ENCODE assay signal across 1 cellular context in the genomic region with DNA sequence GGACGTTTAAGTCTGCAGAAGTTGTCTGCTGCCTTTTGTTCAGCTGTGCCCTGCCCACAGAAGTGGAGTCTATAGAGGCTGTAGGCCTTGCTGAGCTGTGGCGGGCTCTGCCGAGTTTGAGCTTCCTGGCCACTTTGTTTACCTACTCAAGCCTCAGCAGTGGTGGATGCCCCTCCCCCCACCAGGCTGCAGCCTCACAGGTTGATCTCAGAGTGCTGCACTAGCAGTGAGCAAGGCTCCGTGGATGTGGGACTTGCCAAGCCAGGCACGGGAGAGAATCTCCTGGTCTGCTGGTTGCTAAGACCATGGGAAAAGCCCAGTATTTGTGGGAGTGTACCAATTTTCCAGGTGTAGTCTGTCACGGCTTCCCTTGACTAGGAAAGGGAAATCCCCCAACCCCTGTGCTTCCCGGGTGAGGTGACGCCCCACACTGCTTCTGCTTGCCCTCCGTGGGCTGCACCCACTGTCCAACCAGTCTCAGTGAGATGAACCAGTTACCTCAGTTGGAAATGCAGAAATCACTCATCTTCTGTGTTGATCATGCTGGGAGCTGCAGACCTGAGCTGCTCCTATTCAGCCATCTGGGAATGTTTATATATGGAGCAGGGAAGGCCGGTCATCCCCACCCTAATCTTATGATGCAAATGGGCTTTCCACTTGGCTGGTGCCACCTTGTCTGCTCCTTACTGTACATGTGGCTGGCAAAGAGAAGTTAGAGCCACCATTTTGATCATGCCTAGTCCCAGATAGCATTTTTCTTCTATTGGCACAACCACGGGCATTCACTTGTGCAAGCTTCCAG.
TF ChIP-seq lines count a peak whose summit lies in the region.

No MANE protein-coding gene starts in this region.

TF ChIP-seq in WTC11, 78 proteins besides CTCF, POLR2A, EP300 and RAD21 (continued from another document and continues in another):
- TF ChIP-seq, protein P1, sequence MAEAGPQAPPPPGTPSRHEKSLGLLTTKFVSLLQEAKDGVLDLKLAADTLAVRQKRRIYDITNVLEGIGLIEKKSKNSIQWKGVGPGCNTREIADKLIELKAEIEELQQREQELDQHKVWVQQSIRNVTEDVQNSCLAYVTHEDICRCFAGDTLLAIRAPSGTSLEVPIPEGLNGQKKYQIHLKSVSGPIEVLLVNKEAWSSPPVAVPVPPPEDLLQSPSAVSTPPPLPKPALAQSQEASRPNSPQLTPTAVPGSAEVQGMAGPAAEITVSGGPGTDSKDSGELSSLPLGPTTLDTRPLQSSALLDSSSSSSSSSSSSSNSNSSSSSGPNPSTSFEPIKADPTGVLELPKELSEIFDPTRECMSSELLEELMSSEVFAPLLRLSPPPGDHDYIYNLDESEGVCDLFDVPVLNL (CRISPR knock-in tag; IDR thresholded peaks at IDR 0.05; ENCODE audit: borderline replicate concordance, low read depth): no peak
- TF ChIP-seq TEAD4 (CRISPR knock-in tag; IDR thresholded peaks at IDR 0.05) (no peak), EMX1 (CRISPR knock-in tag; IDR thresholded peaks at IDR 0.05) (no peak), CBFB (CRISPR knock-in tag; IDR thresholded peaks at IDR 0.05; ENCODE audit: low read depth) (0 out of 2 replicates have a peak, but pooled peaks have one; percentile 38), JUN (CRISPR knock-in tag; IDR thresholded peaks at IDR 0.05) (no peak), ZNF396 (CRISPR knock-in tag; IDR thresholded peaks at IDR 0.05; ENCODE audit: borderline replicate concordance) (no peak), NFATC4 (CRISPR knock-in tag; IDR thresholded peaks at IDR 0.05) (no peak), CREB1 (CRISPR knock-in tag; IDR thresholded peaks at IDR 0.05) (no peak), RELA (CRISPR knock-in tag; IDR thresholded peaks at IDR 0.05; ENCODE audit: borderline replicate concordance) (no peak), SMAD3 (CRISPR knock-in tag; IDR thresholded peaks at IDR 0.05; ENCODE audit: borderline replicate concordance) (no peak), NFYB (CRISPR knock-in tag; conservative IDR thresholded peaks at IDR 0.05; ENCODE audit: low read depth) (no peak)
- TF ChIP-seq, protein P2, sequence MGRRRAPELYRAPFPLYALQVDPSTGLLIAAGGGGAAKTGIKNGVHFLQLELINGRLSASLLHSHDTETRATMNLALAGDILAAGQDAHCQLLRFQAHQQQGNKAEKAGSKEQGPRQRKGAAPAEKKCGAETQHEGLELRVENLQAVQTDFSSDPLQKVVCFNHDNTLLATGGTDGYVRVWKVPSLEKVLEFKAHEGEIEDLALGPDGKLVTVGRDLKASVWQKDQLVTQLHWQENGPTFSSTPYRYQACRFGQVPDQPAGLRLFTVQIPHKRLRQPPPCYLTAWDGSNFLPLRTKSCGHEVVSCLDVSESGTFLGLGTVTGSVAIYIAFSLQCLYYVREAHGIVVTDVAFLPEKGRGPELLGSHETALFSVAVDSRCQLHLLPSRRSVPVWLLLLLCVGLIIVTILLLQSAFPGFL (CRISPR knock-in tag; IDR thresholded peaks at IDR 0.05; ENCODE audit: borderline replicate concordance): no peak
- TF ChIP-seq, protein P3, sequence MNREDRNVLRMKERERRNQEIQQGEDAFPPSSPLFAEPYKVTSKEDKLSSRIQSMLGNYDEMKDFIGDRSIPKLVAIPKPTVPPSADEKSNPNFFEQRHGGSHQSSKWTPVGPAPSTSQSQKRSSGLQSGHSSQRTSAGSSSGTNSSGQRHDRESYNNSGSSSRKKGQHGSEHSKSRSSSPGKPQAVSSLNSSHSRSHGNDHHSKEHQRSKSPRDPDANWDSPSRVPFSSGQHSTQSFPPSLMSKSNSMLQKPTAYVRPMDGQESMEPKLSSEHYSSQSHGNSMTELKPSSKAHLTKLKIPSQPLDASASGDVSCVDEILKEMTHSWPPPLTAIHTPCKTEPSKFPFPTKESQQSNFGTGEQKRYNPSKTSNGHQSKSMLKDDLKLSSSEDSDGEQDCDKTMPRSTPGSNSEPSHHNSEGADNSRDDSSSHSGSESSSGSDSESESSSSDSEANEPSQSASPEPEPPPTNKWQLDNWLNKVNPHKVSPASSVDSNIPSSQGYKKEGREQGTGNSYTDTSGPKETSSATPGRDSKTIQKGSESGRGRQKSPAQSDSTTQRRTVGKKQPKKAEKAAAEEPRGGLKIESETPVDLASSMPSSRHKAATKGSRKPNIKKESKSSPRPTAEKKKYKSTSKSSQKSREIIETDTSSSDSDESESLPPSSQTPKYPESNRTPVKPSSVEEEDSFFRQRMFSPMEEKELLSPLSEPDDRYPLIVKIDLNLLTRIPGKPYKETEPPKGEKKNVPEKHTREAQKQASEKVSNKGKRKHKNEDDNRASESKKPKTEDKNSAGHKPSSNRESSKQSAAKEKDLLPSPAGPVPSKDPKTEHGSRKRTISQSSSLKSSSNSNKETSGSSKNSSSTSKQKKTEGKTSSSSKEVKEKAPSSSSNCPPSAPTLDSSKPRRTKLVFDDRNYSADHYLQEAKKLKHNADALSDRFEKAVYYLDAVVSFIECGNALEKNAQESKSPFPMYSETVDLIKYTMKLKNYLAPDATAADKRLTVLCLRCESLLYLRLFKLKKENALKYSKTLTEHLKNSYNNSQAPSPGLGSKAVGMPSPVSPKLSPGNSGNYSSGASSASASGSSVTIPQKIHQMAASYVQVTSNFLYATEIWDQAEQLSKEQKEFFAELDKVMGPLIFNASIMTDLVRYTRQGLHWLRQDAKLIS (CRISPR knock-in tag; IDR thresholded peaks at IDR 0.05; ENCODE audit: borderline replicate concordance): 0 out of 2 replicates have a peak, but pooled peaks have one; percentile 76
- TF ChIP-seq, protein P4, sequence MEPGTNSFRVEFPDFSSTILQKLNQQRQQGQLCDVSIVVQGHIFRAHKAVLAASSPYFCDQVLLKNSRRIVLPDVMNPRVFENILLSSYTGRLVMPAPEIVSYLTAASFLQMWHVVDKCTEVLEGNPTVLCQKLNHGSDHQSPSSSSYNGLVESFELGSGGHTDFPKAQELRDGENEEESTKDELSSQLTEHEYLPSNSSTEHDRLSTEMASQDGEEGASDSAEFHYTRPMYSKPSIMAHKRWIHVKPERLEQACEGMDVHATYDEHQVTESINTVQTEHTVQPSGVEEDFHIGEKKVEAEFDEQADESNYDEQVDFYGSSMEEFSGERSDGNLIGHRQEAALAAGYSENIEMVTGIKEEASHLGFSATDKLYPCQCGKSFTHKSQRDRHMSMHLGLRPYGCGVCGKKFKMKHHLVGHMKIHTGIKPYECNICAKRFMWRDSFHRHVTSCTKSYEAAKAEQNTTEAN (CRISPR knock-in tag; IDR thresholded peaks at IDR 0.05): no peak
- TF ChIP-seq, protein P5, sequence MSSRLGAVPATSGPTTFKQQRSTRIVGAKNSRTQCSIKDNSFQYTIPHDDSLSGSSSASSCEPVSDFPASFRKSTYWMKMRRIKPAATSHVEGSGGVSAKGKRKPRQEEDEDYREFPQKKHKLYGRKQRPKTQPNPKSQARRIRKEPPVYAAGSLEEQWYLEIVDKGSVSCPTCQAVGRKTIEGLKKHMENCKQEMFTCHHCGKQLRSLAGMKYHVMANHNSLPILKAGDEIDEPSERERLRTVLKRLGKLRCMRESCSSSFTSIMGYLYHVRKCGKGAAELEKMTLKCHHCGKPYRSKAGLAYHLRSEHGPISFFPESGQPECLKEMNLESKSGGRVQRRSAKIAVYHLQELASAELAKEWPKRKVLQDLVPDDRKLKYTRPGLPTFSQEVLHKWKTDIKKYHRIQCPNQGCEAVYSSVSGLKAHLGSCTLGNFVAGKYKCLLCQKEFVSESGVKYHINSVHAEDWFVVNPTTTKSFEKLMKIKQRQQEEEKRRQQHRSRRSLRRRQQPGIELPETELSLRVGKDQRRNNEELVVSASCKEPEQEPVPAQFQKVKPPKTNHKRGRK (CRISPR knock-in tag; IDR thresholded peaks at IDR 0.05; ENCODE audit: borderline replicate concordance): no peak
- TF ChIP-seq, protein P6, sequence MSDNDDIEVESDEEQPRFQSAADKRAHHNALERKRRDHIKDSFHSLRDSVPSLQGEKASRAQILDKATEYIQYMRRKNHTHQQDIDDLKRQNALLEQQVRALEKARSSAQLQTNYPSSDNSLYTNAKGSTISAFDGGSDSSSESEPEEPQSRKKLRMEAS (CRISPR knock-in tag; IDR thresholded peaks at IDR 0.05): peak; percentile 64; the same call in 1 of the 2 replicates
- TF ChIP-seq, protein P7, sequence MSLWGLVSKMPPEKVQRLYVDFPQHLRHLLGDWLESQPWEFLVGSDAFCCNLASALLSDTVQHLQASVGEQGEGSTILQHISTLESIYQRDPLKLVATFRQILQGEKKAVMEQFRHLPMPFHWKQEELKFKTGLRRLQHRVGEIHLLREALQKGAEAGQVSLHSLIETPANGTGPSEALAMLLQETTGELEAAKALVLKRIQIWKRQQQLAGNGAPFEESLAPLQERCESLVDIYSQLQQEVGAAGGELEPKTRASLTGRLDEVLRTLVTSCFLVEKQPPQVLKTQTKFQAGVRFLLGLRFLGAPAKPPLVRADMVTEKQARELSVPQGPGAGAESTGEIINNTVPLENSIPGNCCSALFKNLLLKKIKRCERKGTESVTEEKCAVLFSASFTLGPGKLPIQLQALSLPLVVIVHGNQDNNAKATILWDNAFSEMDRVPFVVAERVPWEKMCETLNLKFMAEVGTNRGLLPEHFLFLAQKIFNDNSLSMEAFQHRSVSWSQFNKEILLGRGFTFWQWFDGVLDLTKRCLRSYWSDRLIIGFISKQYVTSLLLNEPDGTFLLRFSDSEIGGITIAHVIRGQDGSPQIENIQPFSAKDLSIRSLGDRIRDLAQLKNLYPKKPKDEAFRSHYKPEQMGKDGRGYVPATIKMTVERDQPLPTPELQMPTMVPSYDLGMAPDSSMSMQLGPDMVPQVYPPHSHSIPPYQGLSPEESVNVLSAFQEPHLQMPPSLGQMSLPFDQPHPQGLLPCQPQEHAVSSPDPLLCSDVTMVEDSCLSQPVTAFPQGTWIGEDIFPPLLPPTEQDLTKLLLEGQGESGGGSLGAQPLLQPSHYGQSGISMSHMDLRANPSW (CRISPR knock-in tag; conservative IDR thresholded peaks at IDR 0.05; ENCODE audit: low read depth): 0 out of 2 replicates have a peak, but pooled peaks have one; percentile 22
- TF ChIP-seq, protein P8, sequence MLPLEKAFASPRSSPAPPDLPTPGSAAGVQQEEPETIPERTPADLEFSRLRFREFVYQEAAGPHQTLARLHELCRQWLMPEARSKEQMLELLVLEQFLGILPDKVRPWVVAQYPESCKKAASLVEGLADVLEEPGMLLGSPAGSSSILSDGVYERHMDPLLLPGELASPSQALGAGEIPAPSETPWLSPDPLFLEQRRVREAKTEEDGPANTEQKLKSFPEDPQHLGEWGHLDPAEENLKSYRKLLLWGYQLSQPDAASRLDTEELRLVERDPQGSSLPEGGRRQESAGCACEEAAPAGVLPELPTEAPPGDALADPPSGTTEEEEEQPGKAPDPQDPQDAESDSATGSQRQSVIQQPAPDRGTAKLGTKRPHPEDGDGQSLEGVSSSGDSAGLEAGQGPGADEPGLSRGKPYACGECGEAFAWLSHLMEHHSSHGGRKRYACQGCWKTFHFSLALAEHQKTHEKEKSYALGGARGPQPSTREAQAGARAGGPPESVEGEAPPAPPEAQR (CRISPR knock-in tag; IDR thresholded peaks at IDR 0.05): no peak
- TF ChIP-seq, protein P9, sequence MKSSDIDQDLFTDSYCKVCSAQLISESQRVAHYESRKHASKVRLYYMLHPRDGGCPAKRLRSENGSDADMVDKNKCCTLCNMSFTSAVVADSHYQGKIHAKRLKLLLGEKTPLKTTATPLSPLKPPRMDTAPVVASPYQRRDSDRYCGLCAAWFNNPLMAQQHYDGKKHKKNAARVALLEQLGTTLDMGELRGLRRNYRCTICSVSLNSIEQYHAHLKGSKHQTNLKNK (CRISPR knock-in tag; IDR thresholded peaks at IDR 0.05): no peak
- TF ChIP-seq, protein P10, sequence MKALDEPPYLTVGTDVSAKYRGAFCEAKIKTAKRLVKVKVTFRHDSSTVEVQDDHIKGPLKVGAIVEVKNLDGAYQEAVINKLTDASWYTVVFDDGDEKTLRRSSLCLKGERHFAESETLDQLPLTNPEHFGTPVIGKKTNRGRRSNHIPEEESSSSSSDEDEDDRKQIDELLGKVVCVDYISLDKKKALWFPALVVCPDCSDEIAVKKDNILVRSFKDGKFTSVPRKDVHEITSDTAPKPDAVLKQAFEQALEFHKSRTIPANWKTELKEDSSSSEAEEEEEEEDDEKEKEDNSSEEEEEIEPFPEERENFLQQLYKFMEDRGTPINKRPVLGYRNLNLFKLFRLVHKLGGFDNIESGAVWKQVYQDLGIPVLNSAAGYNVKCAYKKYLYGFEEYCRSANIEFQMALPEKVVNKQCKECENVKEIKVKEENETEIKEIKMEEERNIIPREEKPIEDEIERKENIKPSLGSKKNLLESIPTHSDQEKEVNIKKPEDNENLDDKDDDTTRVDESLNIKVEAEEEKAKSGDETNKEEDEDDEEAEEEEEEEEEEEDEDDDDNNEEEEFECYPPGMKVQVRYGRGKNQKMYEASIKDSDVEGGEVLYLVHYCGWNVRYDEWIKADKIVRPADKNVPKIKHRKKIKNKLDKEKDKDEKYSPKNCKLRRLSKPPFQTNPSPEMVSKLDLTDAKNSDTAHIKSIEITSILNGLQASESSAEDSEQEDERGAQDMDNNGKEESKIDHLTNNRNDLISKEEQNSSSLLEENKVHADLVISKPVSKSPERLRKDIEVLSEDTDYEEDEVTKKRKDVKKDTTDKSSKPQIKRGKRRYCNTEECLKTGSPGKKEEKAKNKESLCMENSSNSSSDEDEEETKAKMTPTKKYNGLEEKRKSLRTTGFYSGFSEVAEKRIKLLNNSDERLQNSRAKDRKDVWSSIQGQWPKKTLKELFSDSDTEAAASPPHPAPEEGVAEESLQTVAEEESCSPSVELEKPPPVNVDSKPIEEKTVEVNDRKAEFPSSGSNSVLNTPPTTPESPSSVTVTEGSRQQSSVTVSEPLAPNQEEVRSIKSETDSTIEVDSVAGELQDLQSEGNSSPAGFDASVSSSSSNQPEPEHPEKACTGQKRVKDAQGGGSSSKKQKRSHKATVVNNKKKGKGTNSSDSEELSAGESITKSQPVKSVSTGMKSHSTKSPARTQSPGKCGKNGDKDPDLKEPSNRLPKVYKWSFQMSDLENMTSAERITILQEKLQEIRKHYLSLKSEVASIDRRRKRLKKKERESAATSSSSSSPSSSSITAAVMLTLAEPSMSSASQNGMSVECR (CRISPR knock-in tag; IDR thresholded peaks at IDR 0.05; ENCODE audit: borderline replicate concordance): 0 out of 2 replicates have a peak, but pooled peaks have one; percentile 57
- TF ChIP-seq, protein P11, sequence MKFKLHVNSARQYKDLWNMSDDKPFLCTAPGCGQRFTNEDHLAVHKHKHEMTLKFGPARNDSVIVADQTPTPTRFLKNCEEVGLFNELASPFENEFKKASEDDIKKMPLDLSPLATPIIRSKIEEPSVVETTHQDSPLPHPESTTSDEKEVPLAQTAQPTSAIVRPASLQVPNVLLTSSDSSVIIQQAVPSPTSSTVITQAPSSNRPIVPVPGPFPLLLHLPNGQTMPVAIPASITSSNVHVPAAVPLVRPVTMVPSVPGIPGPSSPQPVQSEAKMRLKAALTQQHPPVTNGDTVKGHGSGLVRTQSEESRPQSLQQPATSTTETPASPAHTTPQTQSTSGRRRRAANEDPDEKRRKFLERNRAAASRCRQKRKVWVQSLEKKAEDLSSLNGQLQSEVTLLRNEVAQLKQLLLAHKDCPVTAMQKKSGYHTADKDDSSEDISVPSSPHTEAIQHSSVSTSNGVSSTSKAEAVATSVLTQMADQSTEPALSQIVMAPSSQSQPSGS (CRISPR knock-in tag; IDR thresholded peaks at IDR 0.05; ENCODE audit: borderline replicate concordance, low read depth): no peak
- TF ChIP-seq, protein P12, sequence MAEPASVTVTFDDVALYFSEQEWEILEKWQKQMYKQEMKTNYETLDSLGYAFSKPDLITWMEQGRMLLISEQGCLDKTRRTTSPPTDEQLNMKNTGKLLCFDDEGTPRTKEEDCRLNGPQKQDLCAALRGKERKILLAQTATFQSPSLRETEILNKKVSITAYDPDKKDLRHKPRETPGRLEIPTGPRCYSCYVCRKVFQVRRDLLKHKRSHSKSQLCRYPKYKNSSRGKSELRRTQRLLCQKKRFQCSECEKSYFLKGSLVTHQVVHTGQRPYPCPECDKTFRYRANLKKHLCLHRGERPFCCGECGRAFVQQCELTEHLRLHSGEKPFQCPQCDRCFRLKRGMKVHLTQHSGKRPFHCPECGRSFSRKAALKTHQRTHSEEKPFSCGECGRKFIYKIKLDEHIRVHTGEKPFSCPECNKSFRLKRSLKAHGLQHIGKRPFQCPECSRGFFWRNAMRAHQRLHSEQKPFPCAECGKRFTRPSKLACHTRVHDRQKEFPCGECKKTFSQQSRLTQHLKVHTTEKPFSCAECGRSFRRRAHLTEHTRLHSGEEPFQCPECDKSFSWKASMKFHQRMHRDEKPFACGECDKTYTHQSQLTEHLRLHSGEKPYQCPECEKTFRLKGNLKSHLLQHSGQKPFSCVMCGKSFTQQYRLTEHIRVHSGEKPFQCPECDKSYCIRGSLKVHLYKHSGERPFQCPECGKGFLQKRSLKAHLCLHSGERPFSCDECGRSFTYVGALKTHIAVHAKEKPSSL (CRISPR knock-in tag; conservative IDR thresholded peaks at IDR 0.05): no peak
